8 cellular contexts compared by ENCODE assay signal in the genomic region with DNA sequence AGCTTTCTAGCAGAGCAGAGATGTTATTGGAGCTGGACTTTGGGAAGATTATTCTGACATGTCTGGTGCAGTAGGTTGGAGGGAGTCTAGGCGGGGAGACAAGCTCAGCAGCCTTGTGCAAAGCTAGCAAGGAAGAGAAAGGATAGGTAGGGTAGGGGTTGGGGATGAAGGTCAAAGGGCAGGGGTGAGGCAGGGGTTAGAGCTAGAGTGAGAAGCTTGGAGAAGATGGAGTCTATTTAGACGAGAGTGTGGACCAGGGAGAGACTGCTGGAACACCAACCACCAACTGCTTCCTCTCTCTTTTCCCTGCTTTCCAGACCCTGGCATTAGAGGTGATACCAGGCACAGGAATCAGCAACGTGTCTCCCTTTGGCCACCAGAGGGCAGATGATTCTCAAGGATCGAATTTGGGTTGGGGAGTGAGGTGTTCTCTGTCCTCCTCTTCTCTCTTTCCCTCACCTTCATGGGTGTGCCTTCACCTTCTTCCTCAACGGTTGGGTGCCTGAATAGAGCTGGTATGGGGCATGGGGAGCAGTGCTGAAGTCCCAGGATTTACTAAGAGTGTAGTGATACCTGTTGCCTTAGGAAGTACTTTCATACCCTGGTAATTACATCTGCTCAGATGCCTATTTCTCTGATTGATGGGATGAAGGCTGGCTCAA. TPM values are rescaled to one million over a fixed set of nuclear protein-coding genes. Genes with fewer than 3 reads are reported as not detected.
DNase-seq lines count a peak whose midpoint lies in the region; ATAC-seq and TF ChIP-seq lines count a peak whose summit lies in the region.

No MANE protein-coding gene starts in this region.

- no peaks in the 10 kb centered on the region for H3K36me3 ChIP-seq in BJ (ENCODE audit: control insufficient read depth, insufficient read depth, low read length)

- no peak for ATAC-seq in HG02981 (IDR thresholded peaks at IDR 0.05; ENCODE audit: unreplicated experiment)

- DNase-seq in BJ (ENCODE audit: low read depth) (no peak), HPDE6-E6E7 (ENCODE audit: extremely low spot score) (peak; percentile 78), NCI-H82 treated with DMSO at 0.1 percent for 48 hours (lab: John Stamatoyannopoulos, UW; ENCODE audit: unreplicated experiment) (peak; percentile 57), medulla oblongata (ENCODE audit: extremely low spot score) (peak; percentile 93)
- DNase-seq in activated CD8-positive, alpha-beta memory T cell treated with anti-CD3 and anti-CD28 coated beads for 1 hour (ENCODE audit: extremely low read depth in 1 of 2, low read depth in 1 of 2): peak; percentile 45 to 57
- DNase-seq in effector CD8-positive, alpha-beta T cell (lab: John Stamatoyannopoulos, UW): peak; percentile 66
- peak; percentile 29 for DNase-seq in stimulated activated CD8-positive, alpha-beta memory T cell treated with anti-CD3 and anti-CD28 coated beads, Interleukin-15, amount 100 ng/mL, for 24 hours (ENCODE audit: low read depth)

- POLR2A ChIA-PET in BJ (lab: Charles Lee): interaction anchor here (0.6 kb wide), 1 partner anchor 97 kb away, joined by 11 read pairs; no protein-coding TSS in a partner anchor

- peak; percentile 88 for TF ChIP-seq CTCF in BJ (IDR thresholded peaks at IDR 0.05; ENCODE audit: insufficient read depth, low read depth, low read length)

- CTCF ChIA-PET in BJ (lab: Yijun Ruan, JAX): interaction anchor here (0.8 to 5.8 kb wide), 37 partner anchors 10 to 316 kb away, joined by 3 to 188 read pairs (median 7); a partner anchor contains a TSS

- no peak overlapping the region for H3K4me3 ChIP-seq in BJ (ENCODE audit: low read depth, low read length)

- H3K27me3 ChIP-seq in BJ (ENCODE audit: control insufficient read depth, insufficient read depth, low read length): no peaks in the 10 kb centered on the region

RNA-seq across cellular contexts. Expression of a gene that starts 1.8 kb away (rescaled TPM):
- 11.1 and 13.8 TPM in 2 replicates for polyA plus RNA-seq in BJ (2011; rRNA removed)
- polyA minus RNA-seq in BJ (2011; rRNA and poly(A)+ RNA removed): 13.8 and 14.1 TPM in 2 replicates

RNA-seq across cellular contexts. Expression of a gene that starts 23.9 kb away (rescaled TPM):
- polyA plus RNA-seq in BJ (2011; rRNA removed): 16.2 and 24.4 TPM in 2 replicates
- 6.4 and 10.8 TPM in 2 replicates for polyA minus RNA-seq in BJ (2011; rRNA and poly(A)+ RNA removed)
